Comparison of ENCODE assay signal across 8 cellular contexts in the genomic region with DNA sequence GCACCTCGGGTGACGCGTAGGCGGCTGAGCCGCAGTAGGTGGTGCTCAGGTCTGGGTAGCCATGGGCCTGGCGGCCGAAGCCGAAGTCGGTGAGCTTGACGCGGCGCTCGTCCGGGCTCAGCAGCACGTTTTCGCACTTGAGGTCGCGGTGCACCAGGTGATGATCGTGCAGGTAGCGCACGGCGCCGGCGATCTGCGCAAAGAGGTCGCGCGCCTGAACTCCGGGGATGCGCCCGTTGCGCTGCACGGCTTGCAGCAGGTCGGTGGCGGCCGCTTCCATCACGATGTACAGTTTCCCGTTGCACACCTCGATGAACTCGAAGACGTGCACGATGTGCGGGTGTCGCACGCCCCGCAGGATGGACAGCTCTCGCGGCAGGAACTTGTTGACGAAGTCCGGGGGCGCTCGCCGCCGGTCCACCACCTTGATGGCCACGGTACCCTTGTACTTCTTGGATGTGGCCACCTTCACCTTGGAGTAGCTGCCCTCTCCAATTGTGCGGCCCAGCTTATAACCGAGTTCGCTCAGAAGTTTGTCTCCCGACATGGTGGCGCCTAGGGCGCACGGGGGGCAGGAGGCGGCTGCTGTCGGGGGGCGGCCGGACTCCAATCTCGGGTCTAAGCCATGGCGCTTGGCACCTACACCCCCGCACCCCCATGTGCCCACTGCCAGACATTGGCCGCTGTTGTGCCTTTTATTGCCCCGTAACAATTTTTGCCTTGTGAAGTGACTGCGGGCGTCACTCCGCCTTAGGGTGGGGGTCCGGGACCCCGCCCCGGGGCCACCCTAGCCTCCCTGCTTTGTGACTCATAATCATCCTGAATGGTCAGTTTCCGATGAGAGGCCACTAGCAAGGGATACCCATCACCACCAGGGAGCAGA. TPM values are rescaled to one million over a fixed set of nuclear protein-coding genes. Genes with fewer than 3 reads are reported as not detected.
DNase-seq lines count a peak whose midpoint lies in the region; ATAC-seq and TF ChIP-seq lines count a peak whose summit lies in the region.

A gene (minus strand): TSS at position 668 of the 883 bp plus-strand sequence. CDS start 121 bp downstream, at position 547.

- no peak for TF ChIP-seq EP300 in Ishikawa (IDR thresholded peaks at IDR 0.05; ENCODE audit: borderline replicate concordance)

- POLR2A ChIA-PET in AG04450 (lab: Yijun Ruan, JAX), result interaction anchor here (0.5 to 1.8 kb wide), 5 partner anchors 18 to 311 kb away, joined by 3 to 6 read pairs (median 3); no protein-coding TSS in a partner anchor

- no peak for TF ChIP-seq RAD21 in Ishikawa (IDR thresholded peaks at IDR 0.05; ENCODE audit: low read depth)

- TF ChIP-seq CTCF in AG04450 (IDR thresholded peaks at IDR 0.05; ENCODE audit: low read depth, low read length), result peak; percentile 30; the same call in 1 of the 2 replicates
- TF ChIP-seq CTCF in colonic mucosa (IDR thresholded peaks at IDR 0.05), result no peak

- H3K9me3 ChIP-seq in AG04450 (ENCODE audit: control insufficient read depth, insufficient read depth, low read length) (peaks cover 21% of the 10 kb centered on the region), colonic mucosa (no peaks in the 10 kb centered on the region), mucosa of stomach (ENCODE audit: control insufficient read depth, low read length) (no peaks in the 10 kb centered on the region)

- H3K4me1 ChIP-seq in colonic mucosa (peaks cover 8% of the 10 kb centered on the region), mucosa of stomach (ENCODE audit: control insufficient read depth, insufficient read depth, low read length) (peaks cover 7% of the 10 kb centered on the region)

- CTCF ChIA-PET in AG04450 (lab: Charles Lee), result interaction anchor here (1.2 kb wide), 1 partner anchor 25 kb away, joined by 3 read pairs; no protein-coding TSS in a partner anchor

- no peak for ATAC-seq in GM18519 (IDR thresholded peaks at IDR 0.05; ENCODE audit: low FRiP score, unreplicated experiment)

- DNase-seq in AG04450 (ENCODE audit: low read depth, low spot score), result no peak
- peak; percentile 32 for DNase-seq in colonic mucosa
- DNase-seq in SIG-M5 (lab: John Stamatoyannopoulos, UW), result no peak
- DNase-seq in H4 (ENCODE audit: low spot score), result no peak
- DNase-seq in activated effector memory CD4-positive, alpha-beta T cell treated with anti-CD3 and anti-CD28 coated beads, Interleukin-2, amount 50 U/mL, for 16 hours, result no peak

- intact Hi-C loops in colonic mucosa (cut with DNase I), result no loop called here

- peak within 1 kb of the TSS; percentile 76 to 92 for H3K9ac ChIP-seq in colonic mucosa (ENCODE audit: low read depth in 2 of 2, low read length in 2 of 2)
- peak within 1 kb of the TSS; percentile 95 for H3K9ac ChIP-seq in mucosa of stomach (ENCODE audit: low read length)

- peak within 1 kb of the TSS; percentile 92 for H3K4me3 ChIP-seq in AG04450 (ENCODE audit: low read depth, low read length)
- H3K4me3 ChIP-seq in colonic mucosa, result peak within 1 kb of the TSS; percentile 65
- H3K4me3 ChIP-seq in mucosa of stomach (ENCODE audit: low read length), result peak within 1 kb of the TSS; percentile 97

- peak within 1 kb of the TSS; percentile 68 for H3K27ac ChIP-seq in AG04450 (ENCODE audit: low read depth, low read length)
- peak within 1 kb of the TSS; percentile 75 for H3K27ac ChIP-seq in colonic mucosa

- no peaks in the 10 kb centered on the region for H3K36me3 ChIP-seq in colonic mucosa
- H3K36me3 ChIP-seq in mucosa of stomach (ENCODE audit: control insufficient read depth, insufficient read depth, low read length), result no peaks in the 10 kb centered on the region

- no peaks in the 10 kb centered on the region for H3K27me3 ChIP-seq in AG04450 (ENCODE audit: control insufficient read depth, insufficient read depth, low read length)
- no peaks in the 10 kb centered on the region for H3K27me3 ChIP-seq in colonic mucosa
- no peaks in the 10 kb centered on the region for H3K27me3 ChIP-seq in mucosa of stomach (ENCODE audit: control insufficient read depth, insufficient read depth, low read length)

TF ChIP-seq in Ishikawa, 13 proteins besides CTCF, POLR2A, EP300 and RAD21:
- no peak for TF ChIP-seq TCF12 (IDR thresholded peaks at IDR 0.05; ENCODE audit: low read depth)
- TF ChIP-seq ZBTB7A (IDR thresholded peaks at IDR 0.05; ENCODE audit: low read depth), result peak; percentile 50; the same call in 1 of the 2 replicates
- TF ChIP-seq, protein P1, sequence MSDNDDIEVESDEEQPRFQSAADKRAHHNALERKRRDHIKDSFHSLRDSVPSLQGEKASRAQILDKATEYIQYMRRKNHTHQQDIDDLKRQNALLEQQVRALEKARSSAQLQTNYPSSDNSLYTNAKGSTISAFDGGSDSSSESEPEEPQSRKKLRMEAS (IDR thresholded peaks at IDR 0.05), result no peak
- TF ChIP-seq FOXM1 (IDR thresholded peaks at IDR 0.05; ENCODE audit: borderline replicate concordance, low read depth), result no peak
TF ChIP-seq in Ishikawa: peak in this region for 1.

RNA-seq across cellular contexts. Expression of the gene that starts here (rescaled TPM):
- 1.0 and 1.7 TPM in 2 replicates for polyA plus RNA-seq in AG04450 (2011; rRNA removed)
- 0.48 and 0.60 TPM in 2 replicates for polyA minus RNA-seq in AG04450 (2011; rRNA and poly(A)+ RNA removed)
- 1 to 10 TPM; 2.2 to 3.6 TPM for total RNA-seq in colonic mucosa
- 0.54 and 1.3 TPM in 2 replicates for total RNA-seq in H4 (2014; rRNA removed; shearing (Covaris generic))
